In genomic region chr14:90671382-90671781, GRCh38 we compare ENCODE assay signal across 16 cellular contexts.
DNase-seq lines count a peak whose midpoint lies in the region; ATAC-seq and TF ChIP-seq lines count a peak whose summit lies in the region.
"Had no signal": no experiment of that assay in that cellular context is flagged by ENCODE, and none has a peak within 500 bp of the region (broad histone marks: within the 10 kb centered on the region; RNA-seq: fewer than 3 reads in every experiment).

No MANE protein-coding gene starts in this region.

- peak overlapping the region; percentile 43 for H3K27ac Mint-ChIP-seq in CD8-positive, alpha-beta T cell
- no peak overlapping the region for H3K27ac Mint-ChIP-seq in endodermal cell

- H2AFZ ChIP-seq in PC-9, result no peak overlapping the region

- no peaks in the 10 kb centered on the region for H3F3A ChIP-seq in PC-9 (ENCODE audit: insufficient read depth, low read depth)

- no peaks in the 10 kb centered on the region for H3K36me3 ChIP-seq in CD8-positive, alpha-beta T cell (ENCODE audit: insufficient read depth, low read length)
- H3K36me3 ChIP-seq in endodermal cell (ENCODE audit: control insufficient read depth, insufficient read depth, low read length) (no peaks in the 10 kb centered on the region), psoas muscle (ENCODE audit: insufficient read depth in 1 of 2, low read depth in 1 of 2) (peaks cover 0 to 10% of the 10 kb centered on the region in 2 donors), PC-9 (ENCODE audit: low read depth) (no peaks in the 10 kb centered on the region), Peyer's patch (no peaks in the 10 kb centered on the region)

- no peak overlapping the region for H3K9ac ChIP-seq in endodermal cell (ENCODE audit: extremely low read depth, low read length, poor library complexity, severe bottlenecking)

- no peak overlapping the region for H3K4me3 Mint-ChIP-seq in CD8-positive, alpha-beta T cell
- no peak overlapping the region for H3K4me3 Mint-ChIP-seq in endodermal cell
- H3K4me3 Mint-ChIP-seq: naive thymus-derived CD4-positive, alpha-beta T cell had no signal

- no peak for TF ChIP-seq CTCF in CD8-positive, alpha-beta T cell (IDR thresholded peaks at IDR 0.05)
- TF ChIP-seq CTCF in endodermal cell (conservative IDR thresholded peaks at IDR 0.05), result no peak
- TF ChIP-seq CTCF in psoas muscle (IDR thresholded peaks at IDR 0.05), result no peak
- TF ChIP-seq CTCF in PC-9 (conservative IDR thresholded peaks at IDR 0.05), result no peak
- no peak for TF ChIP-seq CTCF in Peyer's patch (IDR thresholded peaks at IDR 0.05)

- H3K27ac ChIP-seq in CD8-positive, alpha-beta T cell (ENCODE audit: low read depth, low read length), result no peak overlapping the region
- H3K27ac ChIP-seq in endodermal cell (ENCODE audit: low read depth, low read length), result peak overlapping the region; percentile 36
- H3K27ac ChIP-seq in psoas muscle, result peak overlapping the region; percentile 93
- no peak overlapping the region for H3K27ac ChIP-seq in PC-9
- no peak overlapping the region for H3K27ac ChIP-seq in Peyer's patch

- no peaks in the 10 kb centered on the region for H3K27me3 ChIP-seq in CD8-positive, alpha-beta T cell (ENCODE audit: insufficient read depth, low read length)
- no peaks in the 10 kb centered on the region for H3K27me3 ChIP-seq in endodermal cell (ENCODE audit: control insufficient read depth, insufficient read depth, low read length, poor library complexity, severe bottlenecking)
- no peaks in the 10 kb centered on the region for H3K27me3 ChIP-seq in psoas muscle (ENCODE audit: insufficient read depth in 3 of 3, low read length in 2 of 3)
- no peaks in the 10 kb centered on the region for H3K27me3 ChIP-seq in PC-9 (ENCODE audit: insufficient read depth, low read depth)
- no peaks in the 10 kb centered on the region for H3K27me3 ChIP-seq in Peyer's patch

- CTCF ChIA-PET in CD8-positive, alpha-beta T cell (lab: Charles Lee), result no interaction called here
- CTCF ChIA-PET in PC-9 (lab: Charles Lee), result no interaction called here

- no peaks in the 10 kb centered on the region for H3K36me3 Mint-ChIP-seq in CD8-positive, alpha-beta T cell
- H3K36me3 Mint-ChIP-seq in endodermal cell (ENCODE audit: low read depth), result peaks cover 26% of the 10 kb centered on the region

- H3K4me2 ChIP-seq in PC-9, result no peak overlapping the region

- no peak for DNase-seq in CD8-positive, alpha-beta T cell
- DNase-seq in NAMALWA (ENCODE audit: low spot score) (peak; percentile 59), endodermal cell (no peak), psoas muscle (no peak), PC-9 (no peak), Peyer's patch (no peak)
- DNase-seq in stimulated activated CD4-positive, alpha-beta T cell treated with anti-CD3 and anti-CD28 coated beads, Interleukin-1b, Interleukin-23, amount 100 ng/mL, for 48 hours, result no peak
- DNase-seq: activated CD8-positive, alpha-beta memory T cell treated with anti-CD3 and anti-CD28 coated beads for 24 hours; activated effector memory CD4-positive, alpha-beta T cell treated with anti-CD3 and anti-CD28 coated beads, Interleukin-2, amount 50 U/mL, for 16 hours; left colon; NCI-H2171 treated with DMSO at 0.1 percent for 48 hours; right cardiac atrium; stimulated activated CD4-positive, alpha-beta T cell treated with anti-CD3 and anti-CD28 coated beads, Interleukin-4, amount 100 ng/mL, for 24 hours had no signal

- H3K79me2 ChIP-seq in PC-9 (ENCODE audit: low read depth), result no peaks in the 10 kb centered on the region

- H3K4me1 ChIP-seq in CD8-positive, alpha-beta T cell (ENCODE audit: insufficient read depth, low read length), result peaks cover 9% of the 10 kb centered on the region
- H3K4me1 ChIP-seq in endodermal cell (ENCODE audit: control insufficient read depth, insufficient read depth, low read length), result no peaks in the 10 kb centered on the region
- peaks cover 66% of the 10 kb centered on the region for H3K4me1 ChIP-seq in psoas muscle
- no peaks in the 10 kb centered on the region for H3K4me1 ChIP-seq in PC-9 (replicated peaks; ENCODE audit: insufficient read depth)
- H3K4me1 ChIP-seq in Peyer's patch, result peaks cover 0 to 4% (median 0%) of the 10 kb centered on the region in 4 donors

- intact Hi-C loops in CD8-positive, alpha-beta T cell (cut with DNase I, micrococcal nuclease), result no loop called here
- intact Hi-C loops in psoas muscle (cut with DNase I), result no loop called here
- intact Hi-C loops in PC-9 (cut with micrococcal nuclease; ENCODE audit: unreplicated experiment), result no loop called here

- no peak overlapping the region for H3K4me3 ChIP-seq in CD8-positive, alpha-beta T cell (ENCODE audit: low read depth, low read length)
- no peak overlapping the region for H3K4me3 ChIP-seq in endodermal cell (ENCODE audit: low read length)
- no peak overlapping the region for H3K4me3 ChIP-seq in psoas muscle
- no peak overlapping the region for H3K4me3 ChIP-seq in PC-9
- no peak overlapping the region for H3K4me3 ChIP-seq in Peyer's patch

- no peak for TF ChIP-seq POLR2A in Peyer's patch (IDR thresholded peaks at IDR 0.05)

- H3K9me3 Mint-ChIP-seq in CD8-positive, alpha-beta T cell, result peaks cover 16% of the 10 kb centered on the region
- peaks cover 11% of the 10 kb centered on the region for H3K9me3 Mint-ChIP-seq in endodermal cell

- H3K4me1 Mint-ChIP-seq in CD8-positive, alpha-beta T cell (ENCODE audit: low read depth), result peaks cover 15% of the 10 kb centered on the region
- H3K4me1 Mint-ChIP-seq in endodermal cell, result no peaks in the 10 kb centered on the region

- 95 to 97% methylated on average over 3 of the region's 3 CpGs for WGBS in endodermal cell (ENCODE audit: insufficient coverage in 1 of 2, insufficient read length in 1 of 2), 2 experiments
- WGBS in psoas muscle, 3 donors, result 70 to 75% (median 74%) methylated on average over 3 of the region's 3 CpGs

- no peaks in the 10 kb centered on the region for H3K9me3 ChIP-seq in CD8-positive, alpha-beta T cell (ENCODE audit: low read length)
- peaks cover 5% of the 10 kb centered on the region for H3K9me3 ChIP-seq in endodermal cell (ENCODE audit: control insufficient read depth, low read length)
- peaks cover 4% of the 10 kb centered on the region for H3K9me3 ChIP-seq in psoas muscle
- H3K9me3 ChIP-seq in PC-9 (ENCODE audit: insufficient read depth, low read depth), result no peaks in the 10 kb centered on the region
- no peaks in the 10 kb centered on the region for H3K9me3 ChIP-seq in Peyer's patch

- no peaks in the 10 kb centered on the region for H4K20me1 ChIP-seq in PC-9 (ENCODE audit: insufficient read depth)

- POLR2A ChIA-PET in CD8-positive, alpha-beta T cell (lab: Charles Lee), result no interaction called here
- POLR2A ChIA-PET in PC-9 (lab: Charles Lee; ENCODE audit: unreplicated experiment), result no interaction called here

- BruUV-seq in PC-9 (replicated peaks; lab: Mats Ljungman, UMichigan), result no TSS peak

- ATAC-seq in CD8-positive, alpha-beta T cell, result no peak
- no peak for ATAC-seq in psoas muscle
- no peak for ATAC-seq in SK-N-SH treated with all-trans-retinoic acid at 6 μM for 48 hours
- ATAC-seq: naive thymus-derived CD4-positive, alpha-beta T cell; Panc1 had no signal

- H3K27me3 Mint-ChIP-seq in CD8-positive, alpha-beta T cell (ENCODE audit: low read depth), result no peaks in the 10 kb centered on the region
- H3K27me3 Mint-ChIP-seq in endodermal cell (ENCODE audit: insufficient read depth), result no peaks in the 10 kb centered on the region
- H3K27me3 Mint-ChIP-seq: naive thymus-derived CD4-positive, alpha-beta T cell had no signal

- no peaks in the 10 kb centered on the region for H3K9me2 ChIP-seq in PC-9 (ENCODE audit: insufficient read depth)

TF ChIP-seq in SK-N-SH treated with all-trans-retinoic acid at 6 μM for 48 hours, 23 proteins besides CTCF, POLR2A, EP300 and RAD21:
- TF ChIP-seq ZC3H10 (CRISPR knock-in tag; IDR thresholded peaks at IDR 0.05) (no peak), OSR1 (CRISPR knock-in tag; IDR thresholded peaks at IDR 0.05) (no peak), GLIS3 (CRISPR knock-in tag; IDR thresholded peaks at IDR 0.05) (no peak), ZFP30 (CRISPR knock-in tag; IDR thresholded peaks at IDR 0.05) (no peak), ZNF565 (CRISPR knock-in tag; conservative IDR thresholded peaks at IDR 0.05; ENCODE audit: low read depth) (no peak), ISL1 (CRISPR knock-in tag; IDR thresholded peaks at IDR 0.05) (no peak), BACH2 (CRISPR knock-in tag; IDR thresholded peaks at IDR 0.05; ENCODE audit: borderline replicate concordance) (no peak), TCF4 (CRISPR knock-in tag; IDR thresholded peaks at IDR 0.05; ENCODE audit: borderline replicate concordance) (no peak), CREB5 (CRISPR knock-in tag; IDR thresholded peaks at IDR 0.05; ENCODE audit: low read depth) (no peak), PATZ1 (CRISPR knock-in tag; IDR thresholded peaks at IDR 0.05; ENCODE audit: borderline replicate concordance) (no peak), CSDC2 (CRISPR knock-in tag; IDR thresholded peaks at IDR 0.05) (no peak), TOX (CRISPR knock-in tag; IDR thresholded peaks at IDR 0.05; ENCODE audit: borderline replicate concordance) (no peak), ZNF70 (CRISPR knock-in tag; IDR thresholded peaks at IDR 0.05) (no peak)

Comparison
In these comparisons a context has a peak if more than half of its experiments do, and no peak if none do; other contexts are left out.
1. H3K27ac ChIP-seq: peak in endodermal cell (single experiment) and psoas muscle (single experiment); none in CD8-positive, alpha-beta T cell (single experiment), PC-9 (single experiment) and Peyer's patch (0 of 4).